8 cellular contexts compared by ENCODE assay signal in the genomic region with DNA sequence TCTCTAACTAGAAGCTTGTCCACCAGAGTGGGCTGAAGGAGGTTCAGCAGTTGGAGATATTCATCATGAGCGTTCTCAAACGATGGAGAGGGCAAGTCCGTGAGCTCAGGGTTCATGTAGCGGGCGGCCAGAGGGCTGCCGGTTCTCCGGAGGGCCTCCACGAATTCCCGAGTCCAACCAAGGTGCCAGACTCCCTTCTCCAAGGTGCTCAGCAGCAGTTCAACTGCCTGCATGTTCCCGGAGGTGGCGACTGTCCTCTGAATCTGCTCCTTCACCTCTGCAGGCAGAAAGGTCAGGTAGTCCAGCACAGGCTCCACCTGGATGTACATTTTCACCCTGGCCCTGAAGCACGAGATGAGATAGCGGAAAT. TPM values are rescaled to one million over a fixed set of nuclear protein-coding genes. Genes with fewer than 3 reads are reported as not detected.
A peak's percentile ranks its signal among the peaks of the same experiment; 100 is the strongest.
DNase-seq lines count a peak whose midpoint lies in the region; ATAC-seq and TF ChIP-seq lines count a peak whose summit lies in the region.

No MANE protein-coding gene starts in this region.

- H3K4me3 ChIP-seq in AG04450 (ENCODE audit: low read depth, low read length), result peak overlapping the region; percentile 74

- H3K27me3 ChIP-seq in AG04450 (ENCODE audit: control insufficient read depth, insufficient read depth, low read length), result no peaks in the 10 kb centered on the region

- no peak for TF ChIP-seq CTCF in AG04450 (IDR thresholded peaks at IDR 0.05; ENCODE audit: low read depth, low read length)

- DNase-seq in AG04450 (ENCODE audit: low read depth, low spot score) (no peak), T-helper 9 cell (peak; percentile 12), medulla oblongata (ENCODE audit: extremely low spot score) (peak; percentile 30), mesenteric fat pad (ENCODE audit: low spot score) (no peak)

- H3K27ac ChIP-seq in AG04450 (ENCODE audit: low read depth, low read length), result no peak overlapping the region
- peak overlapping the region; percentile 82 for H3K27ac ChIP-seq in cingulate gyrus (ENCODE audit: low read depth, low read length)
- H3K27ac ChIP-seq in temporal lobe (ENCODE audit: low read depth, low read length), result peak overlapping the region; percentile 22

- CTCF ChIA-PET in AG04450 (lab: Charles Lee), result interaction anchor here (0.6 to 3.8 kb wide), 12 partner anchors 9 to 1066 kb away, joined by 3 to 26 read pairs (median 8); no protein-coding TSS in a partner anchor

- no peaks in the 10 kb centered on the region for H3K9me3 ChIP-seq in AG04450 (ENCODE audit: control insufficient read depth, insufficient read depth, low read length)

- POLR2A ChIA-PET in AG04450 (lab: Yijun Ruan, JAX), result no interaction called here

- ATAC-seq in GM19035 (IDR thresholded peaks at IDR 0.05; ENCODE audit: unreplicated experiment) (peak; percentile 9), HG03342 (IDR thresholded peaks at IDR 0.05; ENCODE audit: unreplicated experiment) (peak; percentile 3)

RNA-seq across cellular contexts. Expression of a gene that starts 0.6 kb away (rescaled TPM):
- polyA plus RNA-seq in AG04450 (2011; rRNA removed), result 2.0 and 2.2 TPM in 2 replicates
- polyA minus RNA-seq in AG04450 (2011; rRNA and poly(A)+ RNA removed), result 0.92 and 2.4 TPM in 2 replicates
- total RNA-seq in temporal lobe (1.7 TPM), mesenteric fat pad (13.9 TPM)

RNA-seq across cellular contexts. Expression of a gene that starts 26.0 kb away (rescaled TPM):
- polyA plus RNA-seq in AG04450 (2011; rRNA removed), result 1.8 and 2.5 TPM in 2 replicates
- polyA minus RNA-seq in AG04450 (2011; rRNA and poly(A)+ RNA removed), result 1.6 TPM in 1 of 2 replicates, not detected in the other
- 19.4 TPM for total RNA-seq in temporal lobe
- 50.8 TPM for total RNA-seq in mesenteric fat pad

Comparison
In these comparisons a context has a peak if more than half of its experiments do, and no peak if none do; other contexts are left out.
1. DNase-seq: peak in T-helper 9 cell (single experiment) and medulla oblongata (single experiment); none in AG04450 (single experiment) and mesenteric fat pad (single experiment).